In genomic region chr17:78747479-78747878, GRCh38 we compare ENCODE assay signal across 11 cellular contexts. TPM values are rescaled to one million over a fixed set of nuclear protein-coding genes. Genes with fewer than 3 reads are reported as not detected.
DNase-seq lines count a peak whose midpoint lies in the region; ATAC-seq and TF ChIP-seq lines count a peak whose summit lies in the region.
"Had no signal": no experiment of that assay in that cellular context is flagged by ENCODE, and none has a peak within 500 bp of the region (broad histone marks: within the 10 kb centered on the region; RNA-seq: fewer than 3 reads in every experiment).

No MANE protein-coding gene starts in this region.

- peaks cover 0 to 4% (median 0%) of the 10 kb centered on the region in 4 donors for H3K36me3 ChIP-seq in liver (ENCODE audit: control insufficient read depth in 4 of 4, insufficient read depth in 3 of 4, low read depth in 1 of 4, low read length in 3 of 4)
- H3K36me3 ChIP-seq in tibial nerve = no peaks in the 10 kb centered on the region

- H3K9me3 ChIP-seq in liver (ENCODE audit: control insufficient read depth in 4 of 4, low read length in 3 of 4) (no peaks in the 10 kb centered on the region), tibial nerve (no peaks in the 10 kb centered on the region)

- peak overlapping the region; percentile 84 for H3K27ac Mint-ChIP-seq in activated T-cell treated with anti-CD3 and anti-CD28 coated beads, Interleukin-2, amount 50 U/mL, for 72 hours
- H3K27ac Mint-ChIP-seq in activated T-helper 2 cell treated with anti-CD3 and anti-CD28 coated beads, Interferon-gamma antibody, Interleukin-2, Interleukin-4, amounts not matched to agents 10 μg/mL and 5 μg/mL and 100 μg/mL, durations not matched to agents 14 hours and 24 hours and 36 hours = peak overlapping the region; percentile 89

- no peak for TF ChIP-seq POLR2A in tibial nerve (IDR thresholded peaks at IDR 0.05)

- H3K4me3 Mint-ChIP-seq in activated T-cell treated with anti-CD3 and anti-CD28 coated beads, Interleukin-2, amount 50 U/mL, for 72 hours = peak overlapping the region; percentile 62 to 83
- no peak overlapping the region for H3K4me3 Mint-ChIP-seq in activated T-helper 2 cell treated with anti-CD3 and anti-CD28 coated beads, Interferon-gamma antibody, Interleukin-2, Interleukin-4, amounts not matched to agents 10 μg/mL and 5 μg/mL and 100 μg/mL, durations not matched to agents 14 hours and 24 hours and 36 hours (ENCODE audit: low read depth)

- peak; percentile 45 to 50 for ATAC-seq in activated T-cell treated with anti-CD3 and anti-CD28 coated beads, Interleukin-2, amount 50 U/mL, for 72 hours (replicated peaks in 1 of 2)
- no peak for ATAC-seq in HG03571 (IDR thresholded peaks at IDR 0.05; ENCODE audit: unreplicated experiment)

- H3K4me1 ChIP-seq in liver (ENCODE audit: control insufficient read depth in 4 of 4, insufficient read depth in 4 of 4, low read length in 3 of 4) (peaks cover 17 to 77% (median 46%) of the 10 kb centered on the region in 4 donors), tibial nerve (peaks cover 0 to 60% (median 24%) of the 10 kb centered on the region in 4 donors)

- no peak for TF ChIP-seq EP300 in tibial nerve (IDR thresholded peaks at IDR 0.05)

- no peaks in the 10 kb centered on the region for H3K9me3 Mint-ChIP-seq in activated T-cell treated with anti-CD3 and anti-CD28 coated beads, Interleukin-2, amount 50 U/mL, for 72 hours
- no peaks in the 10 kb centered on the region for H3K9me3 Mint-ChIP-seq in activated T-helper 2 cell treated with anti-CD3 and anti-CD28 coated beads, Interferon-gamma antibody, Interleukin-2, Interleukin-4, amounts not matched to agents 10 μg/mL and 5 μg/mL and 100 μg/mL, durations not matched to agents 14 hours and 24 hours and 36 hours

- H3K27me3 ChIP-seq in liver (ENCODE audit: control insufficient read depth in 4 of 4, insufficient read depth in 4 of 4, low read length in 3 of 4) (no peaks in the 10 kb centered on the region), tibial nerve (no peaks in the 10 kb centered on the region)

- H3K36me3 Mint-ChIP-seq in activated T-cell treated with anti-CD3 and anti-CD28 coated beads, Interleukin-2, amount 50 U/mL, for 72 hours (ENCODE audit: insufficient read depth in 2 of 2) = peaks cover 1 to 4% of the 10 kb centered on the region in 2 donors
- H3K36me3 Mint-ChIP-seq in activated T-helper 2 cell treated with anti-CD3 and anti-CD28 coated beads, Interferon-gamma antibody, Interleukin-2, Interleukin-4, amounts not matched to agents 10 μg/mL and 5 μg/mL and 100 μg/mL, durations not matched to agents 14 hours and 24 hours and 36 hours (ENCODE audit: low read depth) = peaks cover 24% of the 10 kb centered on the region

- WGBS in liver = 28% methylated on average over 2 of the region's 2 CpGs
- 82 to 84% methylated on average over 2 of the region's 2 CpGs for WGBS in tibial nerve, 2 donors

- DNase-seq in activated T-cell treated with anti-CD3 and anti-CD28 coated beads, Interleukin-2, amount 50 U/mL, for 72 hours = peak in 1 of 2 donors; percentile 31
- no peak for DNase-seq in activated T-cell treated with anti-CD3 and anti-CD28 coated beads, Interleukin-2, amount 50 U/mL, for 1 hour
- no peak for DNase-seq in activated T-helper 2 cell treated with anti-CD3 and anti-CD28 coated beads, Interferon-gamma antibody, Interleukin-2, Interleukin-4, amounts not matched to agents 10 μg/mL and 5 μg/mL and 100 μg/mL, durations not matched to agents 14 hours and 24 hours and 36 hours (ENCODE audit: low spot score)
- DNase-seq in tibial nerve (ENCODE audit: low spot score in 2 of 2) (no peak), inferior parietal cortex (ENCODE audit: extremely low spot score) (no peak), NCI-H1092 (lab: John Stamatoyannopoulos, UW) (no peak)
- DNase-seq: amygdala, Kasumi-1, midbrain had no signal

- intact Hi-C loops in activated T-helper 2 cell treated with anti-CD3 and anti-CD28 coated beads, Interferon-gamma antibody, Interleukin-2, Interleukin-4, amounts not matched to agents 10 μg/mL and 5 μg/mL and 100 μg/mL, durations not matched to agents 14 hours and 24 hours and 36 hours (cut with micrococcal nuclease) = loop anchor here (2.0 kb wide), 1 partner anchor 23 kb away; no protein-coding TSS in a partner anchor

- TF ChIP-seq RAD21 in liver (IDR thresholded peaks at IDR 0.05) = no peak

- H3K27me3 Mint-ChIP-seq in activated T-cell treated with anti-CD3 and anti-CD28 coated beads, Interleukin-2, amount 50 U/mL, for 72 hours (ENCODE audit: low read depth) = no peaks in the 10 kb centered on the region
- H3K27me3 Mint-ChIP-seq in activated T-helper 2 cell treated with anti-CD3 and anti-CD28 coated beads, Interferon-gamma antibody, Interleukin-2, Interleukin-4, amounts not matched to agents 10 μg/mL and 5 μg/mL and 100 μg/mL, durations not matched to agents 14 hours and 24 hours and 36 hours (ENCODE audit: low read depth) = no peaks in the 10 kb centered on the region

- H3K4me1 Mint-ChIP-seq in activated T-cell treated with anti-CD3 and anti-CD28 coated beads, Interleukin-2, amount 50 U/mL, for 72 hours (ENCODE audit: low read depth) = peaks cover 98% of the 10 kb centered on the region
- peaks cover 81% of the 10 kb centered on the region for H3K4me1 Mint-ChIP-seq in activated T-helper 2 cell treated with anti-CD3 and anti-CD28 coated beads, Interferon-gamma antibody, Interleukin-2, Interleukin-4, amounts not matched to agents 10 μg/mL and 5 μg/mL and 100 μg/mL, durations not matched to agents 14 hours and 24 hours and 36 hours (ENCODE audit: low read depth)

- H3K27ac ChIP-seq in liver (ENCODE audit: low read depth in 1 of 2, low read length in 2 of 2) = peak overlapping the region; percentile 92 to 95
- peak overlapping the region; percentile 0 to 85 (median 69) for H3K27ac ChIP-seq in tibial nerve

- H3K9ac ChIP-seq in liver (ENCODE audit: low read depth in 1 of 2, low read length in 2 of 2) = peak overlapping the region; percentile 50 to 81

- H3K4me3 ChIP-seq in liver (ENCODE audit: low read depth in 1 of 3, low read length in 3 of 3) (peak overlapping the region; percentile 18 to 40 (median 27)), tibial nerve (no peak overlapping the region)

- TF ChIP-seq CTCF in liver (IDR thresholded peaks at IDR 0.05; ENCODE audit: low read depth, low read length, missing input control) (no peak), tibial nerve (IDR thresholded peaks at IDR 0.05) (no peak)

TF ChIP-seq in liver, 16 proteins besides CTCF, POLR2A, EP300 and RAD21:
- TF ChIP-seq NR2F2 (IDR thresholded peaks at IDR 0.05) (no peak), EGR1 (IDR thresholded peaks at IDR 0.05; ENCODE audit: low read depth in 2 of 2) (no peak), MAX (IDR thresholded peaks at IDR 0.05) (no peak), ATF3 (IDR thresholded peaks at IDR 0.05) (no peak), RXRA (IDR thresholded peaks at IDR 0.05) (no peak), TAF1 (conservative IDR thresholded peaks at IDR 0.05) (no peak), JUND (IDR thresholded peaks at IDR 0.05) (no peak), GABPA (IDR thresholded peaks at IDR 0.05 in 1 of 2, conservative IDR thresholded peaks at IDR 0.05 in 1 of 2) (no peak), FOXA2 (IDR thresholded peaks at IDR 0.05) (no peak), SP1 (IDR thresholded peaks at IDR 0.05) (no peak), FOXA1 (IDR thresholded peaks at IDR 0.05) (no peak), HNF4G (IDR thresholded peaks at IDR 0.05) (no peak), HNF4A (conservative IDR thresholded peaks at IDR 0.05) (no peak), REST (IDR thresholded peaks at IDR 0.05) (no peak), YY1 (IDR thresholded peaks at IDR 0.05) (no peak)
TF ChIP-seq in liver: peak in this region for 0.

RNA-seq across cellular contexts. Expression of gene CYTH1, which starts 34.6 kb away (rescaled TPM):
- total RNA-seq in activated T-cell treated with anti-CD3 and anti-CD28 coated beads, Interleukin-2, amount 50 U/mL, for 72 hours = 100 to 1,000 TPM; 163 to 204 TPM
- 83.5 and 95.7 TPM in 2 replicates for total RNA-seq in activated T-helper 2 cell treated with anti-CD3 and anti-CD28 coated beads, Interferon-gamma antibody, Interleukin-2, Interleukin-4, amounts not matched to agents 10 μg/mL and 5 μg/mL and 100 μg/mL, durations not matched to agents 14 hours and 24 hours and 36 hours
- 10 to 100 TPM; 16.7 to 32.1 TPM for total RNA-seq in liver
- polyA plus RNA-seq in liver = 10 to 100 TPM; 15.4 to 24.5 TPM
- 10 to 100 TPM; 53.1 to 81.0 (median 63.8) TPM for total RNA-seq in tibial nerve

Comparison
In these comparisons a context has a peak if more than half of its experiments do, and no peak if none do; other contexts are left out.
1. H3K4me3 ChIP-seq: peak in liver (3 of 3); none in tibial nerve (0 of 4).